Comparison of ENCODE assay signal across 14 cellular contexts in genomic region chr7:137771273-137771672, GRCh38.
"Had no signal": no experiment of that assay in that cellular context is flagged by ENCODE, and none has a peak within 500 bp of the region (broad histone marks: within the 10 kb centered on the region; RNA-seq: fewer than 3 reads in every experiment).

No MANE protein-coding gene starts in this region.

- H3K4me3 ChIP-seq: adrenal gland, cardiac muscle cell, dorsolateral prefrontal cortex, gastrocnemius medialis, left ventricle myocardium inferior, skin epidermis, stomach had no signal

- FAIRE-seq: TTC549 had no signal

- ATAC-seq: gastrocnemius medialis had no signal

- H3K4me1 ChIP-seq: adrenal gland, gastrocnemius medialis, stomach had no signal

- H3K27me3 ChIP-seq: adrenal gland, cardiac muscle cell, dorsolateral prefrontal cortex, gastrocnemius medialis, stomach had no signal

- H3K9me3 ChIP-seq: adrenal gland, gastrocnemius medialis, left ventricle myocardium inferior, stomach had no signal

- H3K27ac ChIP-seq: adrenal gland, cardiac muscle cell, gastrocnemius medialis, left ventricle myocardium inferior, stomach had no signal

- H3K36me3 ChIP-seq: adrenal gland, cardiac muscle cell, gastrocnemius medialis, left ventricle myocardium inferior, stomach had no signal

- DNase-seq: activated CD4-positive, alpha-beta T cell treated with anti-CD3 and anti-CD28 coated beads, Interleukin-2, amount 50 U/mL, for 48 hours; activated gamma-delta T cell; adrenal gland; dorsolateral prefrontal cortex; gastrocnemius medialis; head of caudate nucleus; left ventricle myocardium inferior; occipital lobe; stimulated activated CD4-positive, alpha-beta T cell treated with anti-CD3 and anti-CD28 coated beads, Interleukin-15, amount 100 ng/mL, for 24 hours; stimulated activated CD4-positive, alpha-beta T cell treated with anti-CD3 and anti-CD28 coated beads, Interleukin-4, amount 100 ng/mL, for 1 hour; stomach had no signal
